ENCODE assay signal across 20 cellular contexts in the genomic region with DNA sequence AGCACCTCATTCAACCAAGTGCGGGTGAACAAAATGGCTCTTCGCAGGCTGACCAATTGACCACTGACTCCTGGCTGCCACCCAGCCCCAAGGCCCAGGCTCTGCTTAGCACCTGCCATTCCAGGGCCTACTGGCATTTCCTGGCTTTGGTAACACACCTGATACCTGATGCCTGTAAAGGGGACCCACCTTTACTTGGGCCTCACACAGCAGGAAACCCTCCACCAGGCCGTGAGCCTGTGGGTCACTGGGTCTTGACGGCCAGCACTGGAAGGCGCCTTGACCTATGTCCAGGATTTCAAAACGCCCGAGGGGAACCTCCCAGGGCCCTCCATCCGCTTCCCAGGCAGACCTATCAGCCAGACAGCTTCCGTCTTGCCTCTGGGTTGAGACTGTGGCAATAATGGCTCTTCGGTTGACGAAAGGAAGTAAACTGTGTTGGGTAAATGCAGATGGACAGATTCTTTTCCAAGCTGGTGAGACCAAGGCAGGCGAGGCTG. TPM values are rescaled to one million over a fixed set of nuclear protein-coding genes. Genes with fewer than 3 reads are reported as not detected.
DNase-seq lines count a peak whose midpoint lies in the region; ATAC-seq, FAIRE-seq and TF ChIP-seq lines count a peak whose summit lies in the region.
"Had no signal": no experiment of that assay in that cellular context is flagged by ENCODE, and none has a peak within 500 bp of the region (broad histone marks: within the 10 kb centered on the region; RNA-seq: fewer than 3 reads in every experiment).

No MANE protein-coding gene starts in this region.

- no peaks in the 10 kb centered on the region for H3K27me3 Mint-ChIP-seq in nephron progenitor cell (ENCODE audit: low read depth, poor library complexity)
- no peaks in the 10 kb centered on the region for H3K27me3 Mint-ChIP-seq in activated CD8-positive, alpha-beta T cell treated with anti-CD3 and anti-CD28 coated beads for 36 hours
- H3K27me3 Mint-ChIP-seq: activated CD4-positive, alpha-beta T cell treated with anti-CD3 and anti-CD28 coated beads, Interleukin-2, amount 10 ng/mL, durations not matched to agents 24 days and 14 days; CD8-positive, alpha-beta memory T cell had no signal

- H3K4me1 Mint-ChIP-seq in nephron progenitor cell, result peaks cover 18% of the 10 kb centered on the region
- H3K4me1 Mint-ChIP-seq in activated CD8-positive, alpha-beta T cell treated with anti-CD3 and anti-CD28 coated beads for 36 hours (ENCODE audit: low read depth), result no peaks in the 10 kb centered on the region
- H3K4me1 Mint-ChIP-seq: activated CD4-positive, alpha-beta T cell treated with anti-CD3 and anti-CD28 coated beads, Interleukin-2, amount 10 ng/mL, durations not matched to agents 24 days and 14 days; CD8-positive, alpha-beta memory T cell had no signal

- no peak for ATAC-seq in A549
- no peak for ATAC-seq in activated CD8-positive, alpha-beta T cell treated with anti-CD3 and anti-CD28 coated beads for 36 hours
- ATAC-seq: activated naive CD4-positive, alpha-beta T cell treated with anti-CD3 and anti-CD28 coated beads, Interleukin-2, amount 50 U/mL, for 72 hours; activated T-cell treated with anti-CD3 and anti-CD28 coated beads, Interleukin-2, amount 50 U/mL, for 4 hours; stimulated activated naive CD8-positive, alpha-beta T cell treated with anti-CD3 and anti-CD28 coated beads, Interleukin-15, Interleukin-2, amounts not matched to agents 100 U/mL and 50 U/mL, for 24 hours had no signal

- H2BK20ac ChIP-seq in H1 (ENCODE audit: low read length), result no peak overlapping the region

- TF ChIP-seq EP300 in A549 (IDR thresholded peaks at IDR 0.05) (no peak), H1 (IDR thresholded peaks at IDR 0.05; ENCODE audit: borderline replicate concordance in 1 of 2, low read depth in 2 of 2, low read length in 2 of 2) (no peak)

- TF ChIP-seq CTCF in A549 (IDR thresholded peaks at IDR 0.05) (no peak), H1 (IDR thresholded peaks at IDR 0.05; ENCODE audit: control extremely low read depth in 1 of 3, insufficient read depth in 1 of 3, low read depth in 1 of 3, low read length in 3 of 3) (no peak), nephron progenitor cell (IDR thresholded peaks at IDR 0.05) (no peak)
- no peak for TF ChIP-seq CTCF in activated CD8-positive, alpha-beta T cell treated with anti-CD3 and anti-CD28 coated beads for 36 hours (IDR thresholded peaks at IDR 0.05)

- H3K79me1 ChIP-seq in H1 (ENCODE audit: low read depth, low read length), result peaks cover under 1% of the 10 kb centered on the region; the same call in 1 of the 2 replicates

- peaks cover 24% of the 10 kb centered on the region for H3K36me3 Mint-ChIP-seq in nephron progenitor cell (ENCODE audit: low read depth)
- H3K36me3 Mint-ChIP-seq in activated CD8-positive, alpha-beta T cell treated with anti-CD3 and anti-CD28 coated beads for 36 hours (ENCODE audit: low read depth), result peaks cover 7% of the 10 kb centered on the region
- H3K36me3 Mint-ChIP-seq: activated naive CD4-positive, alpha-beta T cell treated with anti-CD3 and anti-CD28 coated beads, Interleukin-2, amount 50 U/mL, for 72 hours had no signal

- H4K91ac ChIP-seq in H1 (replicated peaks; ENCODE audit: insufficient read length, low read length), result no peak overlapping the region

- no peak overlapping the region for H3K4me2 ChIP-seq in A549
- H3K4me2 ChIP-seq in H1 (ENCODE audit: insufficient read depth in 1 of 2, low read depth in 2 of 2, low read length in 2 of 2), result no peak overlapping the region
- H3K4me2 ChIP-seq: KMS-11 had no signal

- no peak overlapping the region for H3K23ac ChIP-seq in H1 (ENCODE audit: insufficient read length)

- TF ChIP-seq POLR2A in A549 (IDR thresholded peaks at IDR 0.05; ENCODE audit: low read length) (no peak), H1 (IDR thresholded peaks at IDR 0.05; ENCODE audit: control extremely low read depth in 1 of 2, low read depth in 2 of 2, low read length in 2 of 2) (peak; percentile 3 to 46; a peak in 1 of 3 replicates)

- DNase-seq in A549 (ENCODE audit: low read depth in 1 of 2, low spot score in 1 of 2), result no peak
- DNase-seq in NCI-H146 (lab: John Stamatoyannopoulos, UW), result peak; percentile 59
- no peak for DNase-seq in H1 (ENCODE audit: low read depth in 1 of 2, low spot score in 2 of 2)
- no peak for DNase-seq in nephron progenitor cell
- no peak for DNase-seq in activated T-cell treated with anti-CD3 and anti-CD28 coated beads, Interleukin-2, amount 50 U/mL, for 1 hour
- DNase-seq in activated CD4-positive, alpha-beta T cell treated with anti-CD3 and anti-CD28 coated beads for 1 hour, result no peak
- no peak for DNase-seq in putamen (ENCODE audit: low spot score)
- DNase-seq in activated CD8-positive, alpha-beta T cell treated with anti-CD3 and anti-CD28 coated beads for 36 hours, result no peak
- DNase-seq: activated CD4-positive, alpha-beta T cell treated with anti-CD3 and anti-CD28 coated beads, Interleukin-2, amount 10 ng/mL, durations not matched to agents 24 days and 14 days; activated T-cell treated with anti-CD3 and anti-CD28 coated beads, Interleukin-2, amount 50 U/mL, for 4 hours; CD8-positive, alpha-beta memory T cell; effector CD8-positive, alpha-beta T cell; hippocampal formation; NCI-H1105; posterior cingulate gyrus; stimulated activated naive CD8-positive, alpha-beta T cell treated with anti-CD3 and anti-CD28 coated beads, Interleukin-15, Interleukin-2, amounts not matched to agents 100 U/mL and 50 U/mL, for 24 hours had no signal

- peak overlapping the region; percentile 38 for H3K18ac ChIP-seq in H1 (ENCODE audit: extremely low read depth, low read length)

- FAIRE-seq in A549 (lab: Jason Lieb, UNC) (no peak), H1 (lab: Jason Lieb, UNC) (no peak)
- FAIRE-seq: bronchial epithelial cell had no signal

- 97% methylated on average over 7 of the region's 12 CpGs for WGBS in A549 (ENCODE audit: missing lambda C conversion rate)
- WGBS in H1 (ENCODE audit: extremely low coverage in 1 of 2, insufficient coverage in 1 of 2, insufficient read length in 1 of 2, insufficient replicate concordance in 2 of 2, low coverage in 1 of 2, low lambda C conversion rate in 2 of 2, missing lambda C conversion rate in 1 of 2), 2 experiments, result 91% methylated on average over 12 of the region's 12 CpGs; no CpG with 5 or more reads in 1 of the 2 experiments

- CTCF ChIA-PET in A549 (lab: Yijun Ruan, JAX) (interaction anchor here (1.3 kb wide), 1 partner anchor 8 kb away, joined by 3 read pairs; no protein-coding TSS in a partner anchor), H1 (lab: Charles Lee; ENCODE audit: partially characterized antibody) (interaction anchor here (1.4 to 4.0 kb wide), 2 partner anchors 9 to 14 kb away, joined by 5 to 17 read pairs; no protein-coding TSS in a partner anchor)
- CTCF ChIA-PET in activated CD8-positive, alpha-beta T cell treated with anti-CD3 and anti-CD28 coated beads for 36 hours (lab: Charles Lee), result interaction anchor here (1.1 kb wide), 1 partner anchor 17 kb away, joined by 3 read pairs; no protein-coding TSS in a partner anchor

- no peaks in the 10 kb centered on the region for H3K9me3 Mint-ChIP-seq in nephron progenitor cell
- no peaks in the 10 kb centered on the region for H3K9me3 Mint-ChIP-seq in activated CD8-positive, alpha-beta T cell treated with anti-CD3 and anti-CD28 coated beads for 36 hours
- H3K9me3 Mint-ChIP-seq: activated CD4-positive, alpha-beta T cell treated with anti-CD3 and anti-CD28 coated beads, Interleukin-2, amount 10 ng/mL, durations not matched to agents 24 days and 14 days; activated naive CD4-positive, alpha-beta T cell treated with anti-CD3 and anti-CD28 coated beads, Interleukin-2, amount 50 U/mL, for 72 hours; activated T-cell treated with anti-CD3 and anti-CD28 coated beads, Interleukin-2, amount 50 U/mL, for 4 hours; CD8-positive, alpha-beta memory T cell had no signal

- H3K23me2 ChIP-seq in H1 (ENCODE audit: low read depth, low read length), result 0 out of 2 replicates have a peak, but pooled peaks cover 2% of the 10 kb centered on the region

- H3K9me3 ChIP-seq in A549, result no peaks in the 10 kb centered on the region
- H3K9me3 ChIP-seq in H1 (ENCODE audit: insufficient read depth in 2 of 2, low read depth in 1 of 2, low read length in 1 of 2), result no peaks in the 10 kb centered on the region
- H3K9me3 ChIP-seq: SJSA1 had no signal

- H3K27ac ChIP-seq in A549 (no peak overlapping the region), H1 (ENCODE audit: low read depth, low read length) (no peak overlapping the region)
- H3K27ac ChIP-seq: KMS-11, SJSA1 had no signal

- no peak overlapping the region for H2AFZ ChIP-seq in H1 (ENCODE audit: low read length)

- POLR2A ChIA-PET in A549 (lab: Yijun Ruan, JAX) (no interaction called here), H1 (lab: Charles Lee; ENCODE audit: partially characterized antibody) (interaction anchor here (0.7 to 10.6 kb wide), 16 partner anchors 8 to 74 kb away, joined by 3 to 81 read pairs (median 6); partner anchors contain the start of gene TMEM184B)
- POLR2A ChIA-PET in activated CD8-positive, alpha-beta T cell treated with anti-CD3 and anti-CD28 coated beads for 36 hours (lab: Charles Lee), result interaction anchor here (1.0 kb wide), 1 partner anchor 224 kb away, joined by 3 read pairs; no protein-coding TSS in a partner anchor

- H3K4ac ChIP-seq in H1 (replicated peaks; ENCODE audit: insufficient read length, low read depth, low read length), result no peak overlapping the region

- H3K27me3 ChIP-seq in H1 (replicated peaks in 1 of 4; ENCODE audit: control insufficient read depth in 3 of 4, extremely low read depth in 1 of 4, insufficient read depth in 3 of 4, low read length in 3 of 4), result no peaks in the 10 kb centered on the region
- H3K27me3 ChIP-seq: SJSA1 had no signal

- H2AK5ac ChIP-seq in H1 (ENCODE audit: low read depth, low read length), result no peak overlapping the region

- H2BK5ac ChIP-seq in H1 (ENCODE audit: low read depth, low read length), result no peak overlapping the region

- no peak overlapping the region for H3K14ac ChIP-seq in H1 (ENCODE audit: insufficient read length)

- no peak overlapping the region for H2BK12ac ChIP-seq in H1 (ENCODE audit: low read depth, low read length)

- peaks cover 7 to 22% of the 10 kb centered on the region in 2 experiments for H4K20me1 ChIP-seq in H1 (replicated peaks in 1 of 2; ENCODE audit: control insufficient read depth in 1 of 2, insufficient read depth in 2 of 2, low read length in 2 of 2)

- H4K8ac ChIP-seq in H1 (ENCODE audit: extremely low read depth, insufficient read depth, low read length), result no peak overlapping the region

- no peaks in the 10 kb centered on the region for H3K79me2 ChIP-seq in H1 (ENCODE audit: control insufficient read depth in 1 of 2, insufficient read depth in 2 of 2, low read length in 2 of 2)

- peaks cover 17 to 41% (median 26%) of the 10 kb centered on the region in 4 experiments for H3K36me3 ChIP-seq in H1 (ENCODE audit: control insufficient read depth in 2 of 4, insufficient read depth in 4 of 4, low read length in 3 of 4)

- intact Hi-C loops in activated CD8-positive, alpha-beta T cell treated with anti-CD3 and anti-CD28 coated beads for 36 hours (cut with micrococcal nuclease), result loop anchor here (10.0 kb wide), 1 partner anchor 65 kb away; no protein-coding TSS in a partner anchor

- no peak for TF ChIP-seq RAD21 in A549 (conservative IDR thresholded peaks at IDR 0.05 in 1 of 2, IDR thresholded peaks at IDR 0.05 in 1 of 2)
- TF ChIP-seq RAD21 in H1 (IDR thresholded peaks at IDR 0.05 in 1 of 2, conservative IDR thresholded peaks at IDR 0.05 in 1 of 2; ENCODE audit: low read depth in 2 of 2, low read length in 2 of 2), result no peak

- no peak overlapping the region for H2BK120ac ChIP-seq in H1 (replicated peaks; ENCODE audit: low read depth, low read length)

- no peak overlapping the region for H3K9ac ChIP-seq in H1 (replicated peaks in 1 of 4; ENCODE audit: extremely low read depth in 1 of 4, low read depth in 3 of 4, low read length in 3 of 4)
- H3K9ac ChIP-seq: KMS-11 had no signal

- H3K4me3 ChIP-seq in A549 (no peak overlapping the region), H1 (ENCODE audit: extremely low read depth in 1 of 4, insufficient read depth in 2 of 4, low read depth in 3 of 4, low read length in 4 of 4) (no peak overlapping the region)
- H3K4me3 ChIP-seq: SJSA1 had no signal

- H3K4me1 ChIP-seq in A549 (peaks cover 5% of the 10 kb centered on the region; the same call in 2 of the 3 replicates), H1 (replicated peaks in 1 of 4; ENCODE audit: control insufficient read depth in 3 of 4, insufficient read depth in 4 of 4, low read length in 3 of 4) (peaks cover 0 to 3% (median 2%) of the 10 kb centered on the region in 4 experiments; a peak in 4 of 7 replicates)
- H3K4me1 ChIP-seq: SJSA1 had no signal

- H3K27ac Mint-ChIP-seq in nephron progenitor cell, result peak overlapping the region; percentile 97
- no peak overlapping the region for H3K27ac Mint-ChIP-seq in activated CD8-positive, alpha-beta T cell treated with anti-CD3 and anti-CD28 coated beads for 36 hours
- H3K27ac Mint-ChIP-seq: activated CD4-positive, alpha-beta T cell treated with anti-CD3 and anti-CD28 coated beads, Interleukin-2, amount 10 ng/mL, durations not matched to agents 24 days and 14 days had no signal

- no peak overlapping the region for H4K5ac ChIP-seq in H1 (ENCODE audit: insufficient read length, low read depth, low read length)

- H3K4me3 Mint-ChIP-seq in nephron progenitor cell, result no peak overlapping the region
- no peak overlapping the region for H3K4me3 Mint-ChIP-seq in activated CD8-positive, alpha-beta T cell treated with anti-CD3 and anti-CD28 coated beads for 36 hours
- H3K4me3 Mint-ChIP-seq: activated CD4-positive, alpha-beta T cell treated with anti-CD3 and anti-CD28 coated beads, Interleukin-2, amount 10 ng/mL, durations not matched to agents 24 days and 14 days; activated T-cell treated with anti-CD3 and anti-CD28 coated beads, Interleukin-2, amount 50 U/mL, for 4 hours; CD8-positive, alpha-beta memory T cell had no signal

- H3K56ac ChIP-seq in H1 (replicated peaks; ENCODE audit: insufficient read length, low read depth, low read length), result no peak overlapping the region

- no peak overlapping the region for H2BK15ac ChIP-seq in H1 (ENCODE audit: low read length)

RNA-seq across cellular contexts. Expression of gene TMEM184B, which starts 16.8 kb away (rescaled TPM):
- polyA plus RNA-seq in A549 (2011; rRNA removed) (22.2 and 22.7 TPM in 2 replicates), A549 (2017; fragmentation: RNase III; extraction: RNeasy Plus Mini Kit Qiagen cat#74134 plus additional on column Dnase treatment) (33.2 to 36.8 TPM (median 36.6 TPM) in 3 replicates), H1 (2011; rRNA removed) (41.6 and 70.6 TPM in 2 replicates)
- polyA plus RNA-seq in A549 (2012; cell fraction: cytosol; rRNA removed), result 29.0 and 43.9 TPM in 2 replicates
- polyA plus RNA-seq in A549 (2012; cell fraction: nucleus; rRNA removed), result 46.3 and 64.3 TPM in 2 replicates
- polyA minus RNA-seq in A549 (2011; rRNA and poly(A)+ RNA removed), result 20.2 and 32.7 TPM in 2 replicates
- 79.9 and 81.0 TPM in 2 replicates for total RNA-seq in H1 (2021; fragmentation: NEBNext Ultra II Directional; extraction: Animal tissue kit (Norgen Biotek cat#: 25700))
- 29.5 TPM for polyA plus RNA-seq in H1 (2011; cell fraction: cytosol; rRNA removed)
- polyA plus RNA-seq in H1 (2011; cell fraction: nucleus; rRNA removed), result 55.9 TPM
- 34.1 to 60.3 TPM (median 56.8 TPM) in 4 replicates for polyA plus RNA-seq in H1 (2012, experiment 1 of 2)
- polyA plus RNA-seq in H1 (2012, experiment 2 of 2), result 49.3 TPM
- polyA plus RNA-seq in H1 (2013, experiment 1 of 2), result 57.6 TPM
- 64.6 TPM for polyA plus RNA-seq in H1 (2013, experiment 2 of 2)
- polyA minus RNA-seq in H1 (2011; rRNA and poly(A)+ RNA removed), result 31.7 and 53.2 TPM in 2 replicates
- polyA minus RNA-seq in H1 (2011; cell fraction: cytosol; rRNA and poly(A)+ RNA removed), result 60.0 TPM
- 32.2 TPM for polyA minus RNA-seq in H1 (2011; cell fraction: nucleus; rRNA and poly(A)+ RNA removed)
- total RNA-seq in activated CD8-positive, alpha-beta T cell treated with anti-CD3 and anti-CD28 coated beads for 36 hours, result 10 to 100 TPM; 15.7 to 16.8 TPM

RNA-seq across cellular contexts. Expression of gene CSNK1E, which starts 27.6 kb away (rescaled TPM):
- polyA plus RNA-seq in A549 (2011; rRNA removed) (58.3 and 60.9 TPM in 2 replicates), A549 (2017; fragmentation: RNase III; extraction: RNeasy Plus Mini Kit Qiagen cat#74134 plus additional on column Dnase treatment) (57.1 to 63.3 TPM (median 59.3 TPM) in 3 replicates), H1 (2011; rRNA removed) (263 and 387 TPM in 2 replicates)
- polyA plus RNA-seq in A549 (2012; cell fraction: cytosol; rRNA removed), result 123 and 153 TPM in 2 replicates
- 172 and 199 TPM in 2 replicates for polyA plus RNA-seq in A549 (2012; cell fraction: nucleus; rRNA removed)
- 85.9 and 117 TPM in 2 replicates for polyA minus RNA-seq in A549 (2011; rRNA and poly(A)+ RNA removed)
- total RNA-seq in H1 (2021; fragmentation: NEBNext Ultra II Directional; extraction: Animal tissue kit (Norgen Biotek cat#: 25700)), result 244 and 247 TPM in 2 replicates
- 335 TPM for polyA plus RNA-seq in H1 (2011; cell fraction: cytosol; rRNA removed)
- 537 TPM for polyA plus RNA-seq in H1 (2011; cell fraction: nucleus; rRNA removed)
- 185 to 231 TPM (median 213 TPM) in 4 replicates for polyA plus RNA-seq in H1 (2012, experiment 1 of 2)
- 133 TPM for polyA plus RNA-seq in H1 (2012, experiment 2 of 2)
- polyA plus RNA-seq in H1 (2013, experiment 1 of 2), result 177 TPM
- polyA plus RNA-seq in H1 (2013, experiment 2 of 2), result 168 TPM
- polyA minus RNA-seq in H1 (2011; rRNA and poly(A)+ RNA removed), result 183 and 358 TPM in 2 replicates
- polyA minus RNA-seq in H1 (2011; cell fraction: cytosol; rRNA and poly(A)+ RNA removed), result 170 TPM
- polyA minus RNA-seq in H1 (2011; cell fraction: nucleus; rRNA and poly(A)+ RNA removed), result 213 TPM
- total RNA-seq in activated CD8-positive, alpha-beta T cell treated with anti-CD3 and anti-CD28 coated beads for 36 hours, result 100 to 1,000 TPM; 123 TPM

Comparison
In these comparisons a context has a peak if more than half of its experiments do, and no peak if none do; other contexts are left out.
1. Of the 18 proteins assayed by ChIP-seq in both H1 and A549: peak only in H1: POLR2A; only in A549: none; in both: none; in neither: 16; mixed calls (peak in some experiments, not most) for 1.